In the genomic region with DNA sequence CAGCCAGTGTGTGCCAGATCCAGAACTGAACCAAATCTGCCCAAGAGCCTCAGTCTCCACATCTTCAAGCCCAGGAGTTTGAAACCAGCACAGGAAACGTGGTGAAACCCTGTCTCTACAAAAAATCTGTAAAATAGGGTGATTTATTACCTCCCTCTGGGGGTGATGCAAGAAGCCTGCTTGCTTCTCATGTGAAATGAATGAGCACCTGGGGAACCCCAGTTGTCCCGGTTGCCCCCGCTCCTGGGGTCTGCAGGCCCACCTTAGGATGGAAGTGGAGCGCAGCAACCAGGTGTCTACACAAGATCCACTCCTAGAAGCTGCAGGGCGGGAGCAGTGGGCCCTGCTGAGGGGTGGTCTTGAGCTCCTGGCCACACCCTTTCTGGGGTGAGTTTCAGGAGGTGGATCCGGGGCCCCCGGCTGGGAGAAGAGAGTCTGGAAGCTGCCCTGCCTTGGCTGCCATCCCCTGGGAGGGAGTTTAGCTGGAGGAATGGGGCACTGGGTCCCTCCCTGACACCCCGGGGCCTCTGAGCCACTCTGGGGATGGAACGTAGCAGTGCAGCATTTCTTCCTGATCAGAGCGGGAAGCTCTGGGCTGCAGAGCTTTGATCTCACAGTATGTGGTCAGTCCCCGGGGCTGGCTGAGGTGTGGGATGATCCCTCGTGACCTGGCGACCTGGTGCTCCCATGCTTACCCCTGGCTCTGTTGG, we compare ENCODE assay signal across 9 cellular contexts.
A peak's percentile ranks its signal among the peaks of the same experiment; 100 is the strongest.
DNase-seq lines count a peak whose midpoint lies in the region; ATAC-seq, FAIRE-seq and TF ChIP-seq lines count a peak whose summit lies in the region.
"Had no signal": no experiment of that assay in that cellular context is flagged by ENCODE, and none has a peak within 500 bp of the region (broad histone marks: within the 10 kb centered on the region; RNA-seq: fewer than 3 reads in every experiment).

No MANE protein-coding gene starts in this region.

- peaks cover 8 to 30% of the 10 kb centered on the region in 2 donors for H3K4me1 ChIP-seq in mucosa of rectum (ENCODE audit: control insufficient read depth in 2 of 2, insufficient read depth in 2 of 2, low read length in 2 of 2)
- H3K4me1 ChIP-seq: breast epithelium had no signal

- DNase-seq in GM12891 (ENCODE audit: insufficient read length, low spot score) (no peak), DMS153 treated with DMSO at 0.1 percent for 48 hours (lab: John Stamatoyannopoulos, UW; ENCODE audit: unreplicated experiment) (no peak), germinal center (ENCODE audit: low spot score) (no peak), SW 1271 (lab: John Stamatoyannopoulos, UW) (no peak), SIG-M5 treated with dmso at 0.1 percent for 504 hours (lab: John Stamatoyannopoulos, UW; ENCODE audit: unreplicated experiment) (no peak)
- DNase-seq in activated T-cell treated with anti-CD3 and anti-CD28 coated beads, Interleukin-2, amount 50 U/mL, for 48 hours = peak; percentile 53 to 55

- ATAC-seq in HG02763 (IDR thresholded peaks at IDR 0.05; ENCODE audit: unreplicated experiment) = peak; percentile 18

- H3K9ac ChIP-seq in mucosa of rectum (ENCODE audit: low read depth in 1 of 2, low read length in 2 of 2) = peak overlapping the region in 1 of 2 donors; percentile 14

- H3K27ac ChIP-seq in mucosa of rectum (ENCODE audit: low read depth in 2 of 2, low read length in 2 of 2) = peak overlapping the region; percentile 24 to 81

- no peaks in the 10 kb centered on the region for H3K27me3 ChIP-seq in mucosa of rectum (ENCODE audit: control insufficient read depth in 2 of 2, insufficient read depth in 2 of 2, low read length in 2 of 2)

- H3K9me3 ChIP-seq in mucosa of rectum (ENCODE audit: control insufficient read depth in 2 of 2, low read length in 2 of 2) = no peaks in the 10 kb centered on the region
- H3K9me3 ChIP-seq: breast epithelium had no signal

- H3K36me3 ChIP-seq in mucosa of rectum (ENCODE audit: control insufficient read depth in 2 of 2, insufficient read depth in 2 of 2, low read length in 2 of 2) = no peaks in the 10 kb centered on the region
- H3K36me3 ChIP-seq: breast epithelium had no signal

- peak; percentile 77 for FAIRE-seq in GM12891 (lab: Jason Lieb, UNC)

- no peak for TF ChIP-seq POLR2A in GM12891 (IDR thresholded peaks at IDR 0.05; ENCODE audit: low read depth, low read length)

- peak overlapping the region; percentile 36 to 50 for H3K4me3 ChIP-seq in mucosa of rectum (ENCODE audit: low read length in 2 of 2)

TF ChIP-seq in GM12891, 5 proteins besides CTCF, POLR2A, EP300 and RAD21:
- TF ChIP-seq PAX5 (IDR thresholded peaks at IDR 0.05; ENCODE audit: insufficient read depth, low read length, severe bottlenecking) (no peak), SPI1 (IDR thresholded peaks at IDR 0.05; ENCODE audit: low read depth, low read length) (no peak), POU2F2 (IDR thresholded peaks at IDR 0.05; ENCODE audit: low read depth, low read length) (no peak), TAF1 (IDR thresholded peaks at IDR 0.05; ENCODE audit: low read depth, low read length) (no peak), POLR2AphosphoS5 (IDR thresholded peaks at IDR 0.05; ENCODE audit: low read depth, low read length) (no peak)

Comparison
In these comparisons a context has a peak if more than half of its experiments do, and no peak if none do; other contexts are left out.
1. DNase-seq: peak in activated T-cell treated with anti-CD3 and anti-CD28 coated beads, Interleukin-2, amount 50 U/mL, for 48 hours (2 of 2); none in GM12891 (single experiment), DMS153 treated with DMSO at 0.1 percent for 48 hours (single experiment), germinal center (single experiment), SW 1271 (0 of 2) and SIG-M5 treated with dmso at 0.1 percent for 504 hours (single experiment).